ENCODE assay signal across 1 cellular context in genomic region chr2:33598472-33599174, GRCh38.
TF ChIP-seq lines count a peak whose summit lies in the region.

No MANE protein-coding gene starts in this region.

TF ChIP-seq in HEK293, 187 proteins besides CTCF, POLR2A, EP300 and RAD21 (continued from another document):
- TF ChIP-seq ZBTB11 (tag by site-specific recombination; conservative IDR thresholded peaks at IDR 0.05; ENCODE audit: low read depth) (no peak), ZNF501 (tag by site-specific recombination; IDR thresholded peaks at IDR 0.05) (0 out of 2 replicates have a peak, but pooled peaks have one; percentile 60), ZBTB21 (tag by site-specific recombination; IDR thresholded peaks at IDR 0.05) (peak; percentile 65), ZNF248 (tag by site-specific recombination; IDR thresholded peaks at IDR 0.05) (no peak), ZNF274 (IDR thresholded peaks at IDR 0.05; ENCODE audit: low read length) (no peak), ZNF274 (tag by site-specific recombination; IDR thresholded peaks at IDR 0.05; ENCODE audit: borderline replicate concordance) (no peak), KLF1 (tag by site-specific recombination; IDR thresholded peaks at IDR 0.05) (no peak; the same call in 1 of the 2 replicates), ZNF785 (tag by site-specific recombination; IDR thresholded peaks at IDR 0.05) (no peak), ZNF560 (tag by site-specific recombination; IDR thresholded peaks at IDR 0.05; ENCODE audit: borderline replicate concordance) (no peak), SP3 (tag by site-specific recombination; IDR thresholded peaks at IDR 0.05) (no peak; the same call in 1 of the 2 replicates), ZNF654 (tag by site-specific recombination; IDR thresholded peaks at IDR 0.05; ENCODE audit: low read depth) (no peak), ZSCAN16 (tag by site-specific recombination; IDR thresholded peaks at IDR 0.05) (no peak), ZNF777 (tag by site-specific recombination; IDR thresholded peaks at IDR 0.05; ENCODE audit: borderline replicate concordance) (0 out of 2 replicates have a peak, but pooled peaks have one; percentile 32), ZBTB26 (tag by site-specific recombination; optimal IDR thresholded peaks at IDR 0.05) (no peak), YY2 (tag by site-specific recombination; IDR thresholded peaks at IDR 0.05) (0 out of 2 replicates have a peak, but pooled peaks have one; percentile 40), ZNF76 (tag by site-specific recombination; IDR thresholded peaks at IDR 0.05; ENCODE audit: borderline replicate concordance, low read depth) (peak; percentile 61), ZBTB17 (tag by site-specific recombination; IDR thresholded peaks at IDR 0.05) (peak; percentile 84), SCRT1 (tag by site-specific recombination; IDR thresholded peaks at IDR 0.05; ENCODE audit: borderline replicate concordance) (no peak), MYNN (tag by site-specific recombination; IDR thresholded peaks at IDR 0.05; ENCODE audit: borderline replicate concordance) (0 out of 2 replicates have a peak, but pooled peaks have one; percentile 19), ZBTB7A (tag by site-specific recombination; IDR thresholded peaks at IDR 0.05; ENCODE audit: low read depth) (peak; percentile 72; the same call in 1 of the 2 replicates), ZNF221 (tag by site-specific recombination; IDR thresholded peaks at IDR 0.05; ENCODE audit: borderline replicate concordance) (no peak), ZNF596 (tag by site-specific recombination; IDR thresholded peaks at IDR 0.05) (no peak), ZFHX2 (tag by site-specific recombination; conservative IDR thresholded peaks at IDR 0.05) (no peak), ZFP41 (tag by site-specific recombination; IDR thresholded peaks at IDR 0.05; ENCODE audit: borderline replicate concordance) (no peak), ZNF133 (tag by site-specific recombination; IDR thresholded peaks at IDR 0.05) (no peak), ZNF585B (tag by site-specific recombination; IDR thresholded peaks at IDR 0.05) (no peak), ATF2 (tag by site-specific recombination; IDR thresholded peaks at IDR 0.05; ENCODE audit: low read depth) (no peak), ZEB2 (tag by site-specific recombination; IDR thresholded peaks at IDR 0.05) (0 out of 2 replicates have a peak, but pooled peaks have one; percentile 16), OSR2 (tag by site-specific recombination; IDR thresholded peaks at IDR 0.05) (peak; percentile 42; the same call in 1 of the 2 replicates)
- TF ChIP-seq, protein P1, sequence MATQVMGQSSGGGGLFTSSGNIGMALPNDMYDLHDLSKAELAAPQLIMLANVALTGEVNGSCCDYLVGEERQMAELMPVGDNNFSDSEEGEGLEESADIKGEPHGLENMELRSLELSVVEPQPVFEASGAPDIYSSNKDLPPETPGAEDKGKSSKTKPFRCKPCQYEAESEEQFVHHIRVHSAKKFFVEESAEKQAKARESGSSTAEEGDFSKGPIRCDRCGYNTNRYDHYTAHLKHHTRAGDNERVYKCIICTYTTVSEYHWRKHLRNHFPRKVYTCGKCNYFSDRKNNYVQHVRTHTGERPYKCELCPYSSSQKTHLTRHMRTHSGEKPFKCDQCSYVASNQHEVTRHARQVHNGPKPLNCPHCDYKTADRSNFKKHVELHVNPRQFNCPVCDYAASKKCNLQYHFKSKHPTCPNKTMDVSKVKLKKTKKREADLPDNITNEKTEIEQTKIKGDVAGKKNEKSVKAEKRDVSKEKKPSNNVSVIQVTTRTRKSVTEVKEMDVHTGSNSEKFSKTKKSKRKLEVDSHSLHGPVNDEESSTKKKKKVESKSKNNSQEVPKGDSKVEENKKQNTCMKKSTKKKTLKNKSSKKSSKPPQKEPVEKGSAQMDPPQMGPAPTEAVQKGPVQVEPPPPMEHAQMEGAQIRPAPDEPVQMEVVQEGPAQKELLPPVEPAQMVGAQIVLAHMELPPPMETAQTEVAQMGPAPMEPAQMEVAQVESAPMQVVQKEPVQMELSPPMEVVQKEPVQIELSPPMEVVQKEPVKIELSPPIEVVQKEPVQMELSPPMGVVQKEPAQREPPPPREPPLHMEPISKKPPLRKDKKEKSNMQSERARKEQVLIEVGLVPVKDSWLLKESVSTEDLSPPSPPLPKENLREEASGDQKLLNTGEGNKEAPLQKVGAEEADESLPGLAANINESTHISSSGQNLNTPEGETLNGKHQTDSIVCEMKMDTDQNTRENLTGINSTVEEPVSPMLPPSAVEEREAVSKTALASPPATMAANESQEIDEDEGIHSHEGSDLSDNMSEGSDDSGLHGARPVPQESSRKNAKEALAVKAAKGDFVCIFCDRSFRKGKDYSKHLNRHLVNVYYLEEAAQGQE (tag by site-specific recombination; IDR thresholded peaks at IDR 0.05) = peak; percentile 42; the same call in 1 of the 2 replicates
- TF ChIP-seq, protein P2, sequence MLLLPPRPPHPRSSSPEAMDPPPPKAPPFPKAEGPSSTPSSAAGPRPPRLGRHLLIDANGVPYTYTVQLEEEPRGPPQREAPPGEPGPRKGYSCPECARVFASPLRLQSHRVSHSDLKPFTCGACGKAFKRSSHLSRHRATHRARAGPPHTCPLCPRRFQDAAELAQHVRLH (tag by site-specific recombination; IDR thresholded peaks at IDR 0.05) = no peak
- TF ChIP-seq, protein P3, sequence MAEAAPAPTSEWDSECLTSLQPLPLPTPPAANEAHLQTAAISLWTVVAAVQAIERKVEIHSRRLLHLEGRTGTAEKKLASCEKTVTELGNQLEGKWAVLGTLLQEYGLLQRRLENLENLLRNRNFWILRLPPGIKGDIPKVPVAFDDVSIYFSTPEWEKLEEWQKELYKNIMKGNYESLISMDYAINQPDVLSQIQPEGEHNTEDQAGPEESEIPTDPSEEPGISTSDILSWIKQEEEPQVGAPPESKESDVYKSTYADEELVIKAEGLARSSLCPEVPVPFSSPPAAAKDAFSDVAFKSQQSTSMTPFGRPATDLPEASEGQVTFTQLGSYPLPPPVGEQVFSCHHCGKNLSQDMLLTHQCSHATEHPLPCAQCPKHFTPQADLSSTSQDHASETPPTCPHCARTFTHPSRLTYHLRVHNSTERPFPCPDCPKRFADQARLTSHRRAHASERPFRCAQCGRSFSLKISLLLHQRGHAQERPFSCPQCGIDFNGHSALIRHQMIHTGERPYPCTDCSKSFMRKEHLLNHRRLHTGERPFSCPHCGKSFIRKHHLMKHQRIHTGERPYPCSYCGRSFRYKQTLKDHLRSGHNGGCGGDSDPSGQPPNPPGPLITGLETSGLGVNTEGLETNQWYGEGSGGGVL (tag by site-specific recombination; IDR thresholded peaks at IDR 0.05) = no peak
- TF ChIP-seq, protein P4, sequence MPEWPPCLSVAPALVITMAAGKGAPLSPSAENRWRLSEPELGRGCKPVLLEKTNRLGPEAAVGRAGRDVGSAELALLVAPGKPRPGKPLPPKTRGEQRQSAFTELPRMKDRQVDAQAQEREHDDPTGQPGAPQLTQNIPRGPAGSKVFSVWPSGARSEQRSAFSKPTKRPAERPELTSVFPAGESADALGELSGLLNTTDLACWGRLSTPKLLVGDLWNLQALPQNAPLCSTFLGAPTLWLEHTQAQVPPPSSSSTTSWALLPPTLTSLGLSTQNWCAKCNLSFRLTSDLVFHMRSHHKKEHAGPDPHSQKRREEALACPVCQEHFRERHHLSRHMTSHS (tag by site-specific recombination; IDR thresholded peaks at IDR 0.05) = no peak
- TF ChIP-seq, protein P5, sequence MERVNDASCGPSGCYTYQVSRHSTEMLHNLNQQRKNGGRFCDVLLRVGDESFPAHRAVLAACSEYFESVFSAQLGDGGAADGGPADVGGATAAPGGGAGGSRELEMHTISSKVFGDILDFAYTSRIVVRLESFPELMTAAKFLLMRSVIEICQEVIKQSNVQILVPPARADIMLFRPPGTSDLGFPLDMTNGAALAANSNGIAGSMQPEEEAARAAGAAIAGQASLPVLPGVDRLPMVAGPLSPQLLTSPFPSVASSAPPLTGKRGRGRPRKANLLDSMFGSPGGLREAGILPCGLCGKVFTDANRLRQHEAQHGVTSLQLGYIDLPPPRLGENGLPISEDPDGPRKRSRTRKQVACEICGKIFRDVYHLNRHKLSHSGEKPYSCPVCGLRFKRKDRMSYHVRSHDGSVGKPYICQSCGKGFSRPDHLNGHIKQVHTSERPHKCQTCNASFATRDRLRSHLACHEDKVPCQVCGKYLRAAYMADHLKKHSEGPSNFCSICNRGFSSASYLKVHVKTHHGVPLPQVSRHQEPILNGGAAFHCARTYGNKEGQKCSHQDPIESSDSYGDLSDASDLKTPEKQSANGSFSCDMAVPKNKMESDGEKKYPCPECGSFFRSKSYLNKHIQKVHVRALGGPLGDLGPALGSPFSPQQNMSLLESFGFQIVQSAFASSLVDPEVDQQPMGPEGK (tag by site-specific recombination; IDR thresholded peaks at IDR 0.05) = peak; percentile 40; the same call in 1 of the 2 replicates
- TF ChIP-seq, protein P6, sequence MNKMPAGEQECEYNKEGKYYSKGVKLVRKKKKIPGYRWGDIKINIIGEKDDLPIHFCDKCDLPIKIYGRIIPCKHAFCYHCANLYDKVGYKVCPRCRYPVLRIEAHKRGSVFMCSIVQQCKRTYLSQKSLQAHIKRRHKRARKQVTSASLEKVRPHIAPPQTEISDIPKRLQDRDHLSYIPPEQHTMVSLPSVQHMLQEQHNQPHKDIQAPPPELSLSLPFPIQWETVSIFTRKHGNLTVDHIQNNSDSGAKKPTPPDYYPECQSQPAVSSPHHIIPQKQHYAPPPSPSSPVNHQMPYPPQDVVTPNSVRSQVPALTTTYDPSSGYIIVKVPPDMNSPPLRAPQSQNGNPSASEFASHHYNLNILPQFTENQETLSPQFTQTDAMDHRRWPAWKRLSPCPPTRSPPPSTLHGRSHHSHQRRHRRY (tag by site-specific recombination; IDR thresholded peaks at IDR 0.05) = no peak
